In genomic region chr12:106753526-106753925, GRCh38 we compare ENCODE assay signal across 8 cellular contexts. TPM values are rescaled to one million over a fixed set of nuclear protein-coding genes. Genes with fewer than 3 reads are reported as not detected.
DNase-seq lines count a peak whose midpoint lies in the region; ATAC-seq, FAIRE-seq and TF ChIP-seq lines count a peak whose summit lies in the region.

No MANE protein-coding gene starts in this region.

- ATAC-seq in GM18517 (IDR thresholded peaks at IDR 0.05; ENCODE audit: unreplicated experiment) (peak; percentile 98), HG02852 (IDR thresholded peaks at IDR 0.05; ENCODE audit: unreplicated experiment) (peak; percentile 99), K562 (peak; percentile 51; the same call in 2 of the 3 replicates), left lobe of liver (no peak)

- TF ChIP-seq RAD21 in K562 (CRISPR knock-in tag; conservative IDR thresholded peaks at IDR 0.05 in 1 of 2, IDR thresholded peaks at IDR 0.05 in 1 of 2) = no peak

- H2AFZ ChIP-seq in OCI-LY3 (ENCODE audit: low read depth, low read length) (no peak overlapping the region; the same call in 1 of the 2 replicates), K562 (ENCODE audit: low read depth, low read length) (0 out of 2 replicates have a peak overlapping the region, but pooled peaks have one; percentile 14), smooth muscle cell (ENCODE audit: low read depth) (no peak overlapping the region)

- 13% methylated on average over 6 of the region's 7 CpGs for WGBS in K562 (ENCODE audit: insufficient coverage, low coverage, missing lambda C conversion rate)
- 95% methylated on average over 7 of the region's 7 CpGs for WGBS in smooth muscle cell (ENCODE audit: low lambda C conversion rate)

- POLR2A ChIA-PET in K562 (lab: Yijun Ruan, JAX) = interaction anchor here (1.4 kb wide), 1 partner anchor 11 kb away, joined by 4 read pairs; no protein-coding TSS in a partner anchor

- no peak overlapping the region for H3K9ac ChIP-seq in OCI-LY3 (ENCODE audit: low read length)
- H3K9ac ChIP-seq in K562 (ENCODE audit: insufficient read depth in 1 of 2, low read depth in 2 of 2, low read length in 2 of 2) = no peak overlapping the region
- no peak overlapping the region for H3K9ac ChIP-seq in smooth muscle cell (ENCODE audit: low read depth)

- H3K9me3 ChIP-seq in OCI-LY3 (ENCODE audit: insufficient read depth, low read length) (no peaks in the 10 kb centered on the region), K562 (replicated peaks; ENCODE audit: control insufficient read depth, insufficient read depth, low read depth, low read length) (no peaks in the 10 kb centered on the region), smooth muscle cell (replicated peaks; ENCODE audit: low read depth) (no peaks in the 10 kb centered on the region)

- CTCF ChIA-PET in K562 (lab: Yijun Ruan, JAX; ENCODE audit: low intra/inter-chr PET ratio) = no interaction called here

- H4K20me1 ChIP-seq in OCI-LY3 (ENCODE audit: insufficient read depth, low read length) = no peaks in the 10 kb centered on the region
- H4K20me1 ChIP-seq in K562 (replicated peaks; ENCODE audit: control insufficient read depth, insufficient read depth, low read length) = no peaks in the 10 kb centered on the region
- no peaks in the 10 kb centered on the region for H4K20me1 ChIP-seq in smooth muscle cell (ENCODE audit: low read depth)

- TF ChIP-seq CTCF in OCI-LY3 (IDR thresholded peaks at IDR 0.05; ENCODE audit: low read depth, low read length) = no peak
- TF ChIP-seq CTCF in K562 (IDR thresholded peaks at IDR 0.05 in 2 of 3, conservative IDR thresholded peaks at IDR 0.05 in 1 of 3; ENCODE audit: insufficient read depth in 2 of 3, low read depth in 1 of 3, low read length in 3 of 3) = no peak
- no peak for TF ChIP-seq CTCF in smooth muscle cell (IDR thresholded peaks at IDR 0.05; ENCODE audit: borderline replicate concordance, insufficient read depth, poor library complexity, severe bottlenecking)

- in situ Hi-C loops in K562 (cut with MboI) = no loop called here

- H3K4me3 ChIP-seq in OCI-LY3 (ENCODE audit: low read length) (peak overlapping the region; percentile 6; the same call in 1 of the 2 replicates), K562 (no peak overlapping the region), smooth muscle cell (no peak overlapping the region)

- no peaks in the 10 kb centered on the region for H3K9me1 ChIP-seq in K562 (ENCODE audit: control insufficient read depth, insufficient read depth, low read length)

- BruUV-seq in K562 (replicated peaks; lab: Mats Ljungman, UMichigan) = no TSS peak

- H3K36me3 ChIP-seq in OCI-LY3 (replicated peaks; ENCODE audit: low read depth, low read length) (no peaks in the 10 kb centered on the region), K562 (ENCODE audit: control insufficient read depth, insufficient read depth, low read length) (no peaks in the 10 kb centered on the region), smooth muscle cell (ENCODE audit: low read depth) (no peaks in the 10 kb centered on the region)

- TF ChIP-seq EP300 in K562 (IDR thresholded peaks at IDR 0.05; ENCODE audit: low read length) = no peak

- H3K27ac ChIP-seq in OCI-LY3 (ENCODE audit: low read length) (no peak overlapping the region), K562 (ENCODE audit: extremely low read depth, low read depth, low read length) (no peak overlapping the region), smooth muscle cell (ENCODE audit: low read depth) (no peak overlapping the region)

- no peaks in the 10 kb centered on the region for H3K27me3 ChIP-seq in OCI-LY3 (ENCODE audit: low read depth, low read length)
- peaks cover 4 to 9% of the 10 kb centered on the region in 2 experiments; a peak in 2 of 5 replicates for H3K27me3 ChIP-seq in K562 (ENCODE audit: control insufficient read depth in 2 of 2, insufficient read depth in 2 of 2, low read length in 2 of 2)
- H3K27me3 ChIP-seq in smooth muscle cell (ENCODE audit: low read depth) = no peaks in the 10 kb centered on the region

- DNase-seq in K562 (ENCODE audit: extremely low read depth in 1 of 4, low spot score in 3 of 4) = no peak
- DNase-seq in smooth muscle cell (lab: John Stamatoyannopoulos, UW; ENCODE audit: unreplicated experiment) = no peak
- DNase-seq in GOT3 (lab: John Stamatoyannopoulos, UW) = no peak
- no peak for DNase-seq in left lobe of liver (ENCODE audit: low spot score)
- no peak for DNase-seq in dermis blood vessel endothelial cell

- peak overlapping the region; percentile 54 for H3K4me2 ChIP-seq in OCI-LY3 (ENCODE audit: low read length)
- H3K4me2 ChIP-seq in K562 (ENCODE audit: insufficient read depth, low read length) = no peak overlapping the region; the same call in 1 of the 2 replicates
- H3K4me2 ChIP-seq in smooth muscle cell = no peak overlapping the region

- TF ChIP-seq POLR2A in K562 (conservative IDR thresholded peaks at IDR 0.05) = no peak

- intact Hi-C loops in K562 (cut with micrococcal nuclease) = no loop called here

- H3K4me1 ChIP-seq in OCI-LY3 (ENCODE audit: low read length) (peaks cover 13% of the 10 kb centered on the region), K562 (replicated peaks in 1 of 2; ENCODE audit: control insufficient read depth in 2 of 2, insufficient read depth in 2 of 2, low read length in 2 of 2) (no peaks in the 10 kb centered on the region; a peak in 2 of 5 replicates), smooth muscle cell (ENCODE audit: low read depth) (no peaks in the 10 kb centered on the region)

- FAIRE-seq in K562 (lab: Jason Lieb, UNC) = no peak

- no peaks in the 10 kb centered on the region for H3K79me2 ChIP-seq in OCI-LY3 (ENCODE audit: low read length)
- H3K79me2 ChIP-seq in K562 (ENCODE audit: control insufficient read depth, insufficient read depth, low read length) = no peaks in the 10 kb centered on the region
- no peaks in the 10 kb centered on the region for H3K79me2 ChIP-seq in smooth muscle cell (ENCODE audit: low read depth)

- H3F3A ChIP-seq in smooth muscle cell (ENCODE audit: low read depth) = no peaks in the 10 kb centered on the region

TF ChIP-seq in K562, 482 proteins besides CTCF, POLR2A, EP300 and RAD21:
- TF ChIP-seq SPI1 (IDR thresholded peaks at IDR 0.05; ENCODE audit: borderline replicate concordance, low read depth, low read length) = peak; percentile 87
- TF ChIP-seq ELK1 (CRISPR knock-in tag; IDR thresholded peaks at IDR 0.05) = no peak
- TF ChIP-seq YY1 (IDR thresholded peaks at IDR 0.05; ENCODE audit: borderline replicate concordance in 1 of 3, control insufficient read depth in 1 of 3, extremely low read depth in 1 of 3, insufficient read depth in 3 of 3, insufficient read length in 1 of 3, insufficient replicate concordance in 2 of 3, low read depth in 1 of 3, low read length in 2 of 3) = no peak

RNA-seq across cellular contexts. Expression of gene RIC8B, which starts 21.0 kb away (rescaled TPM):
- 9.0 and 16.7 TPM in 2 replicates for total RNA-seq in K562 (2011; cell fraction: chromatin; rRNA removed; ENCODE audit: low replicate concordance)
- total RNA-seq in K562 (2011; cell fraction: nucleolus; rRNA removed) = 3.0 and 3.9 TPM in 2 replicates
- 6.3 and 11.9 TPM in 2 replicates for total RNA-seq in K562 (2011; cell fraction: nucleoplasm; rRNA removed)
- total RNA-seq in K562 (2014; rRNA removed) = 2.2 and 2.9 TPM in 2 replicates
- 5.6 and 5.9 TPM in 2 replicates for total RNA-seq in K562 (2014; rRNA removed; fragmentation: Illumina TruSeq; extraction: Trizol)
- 6.4 and 7.2 TPM in 2 replicates for total RNA-seq in K562 (2015; rRNA removed; fragmentation: Illumina TruSeq; extraction: Trizol)
- 6.0 and 6.7 TPM in 2 replicates for total RNA-seq in K562 (2021)
- 6.1 and 8.1 TPM in 2 replicates for polyA plus RNA-seq in K562 (2011; rRNA removed)
- polyA plus RNA-seq in K562 (2011; cell fraction: cytosol; rRNA removed) = 2.1 and 3.3 TPM in 2 replicates
- polyA plus RNA-seq in K562 (2011; cell fraction: nucleus; rRNA removed) = 7.4 and 10.2 TPM in 2 replicates
- 5.0 and 5.8 TPM in 2 replicates for polyA plus RNA-seq in K562 (2012)
- polyA plus RNA-seq in K562 (2014; fragmentation: Illumina TruSeq; extraction: Trizol) = 4.8 and 4.9 TPM in 2 replicates
- polyA plus RNA-seq in K562 (2014; fragmentation: Nextera tagmentation; extraction: Ambion mirVana) = 1 to 10 TPM in 1 of 2 experiments, under 1 TPM in 1; 0.92 to 1.6 TPM
- 3.2 and 3.7 TPM in 2 replicates for polyA plus RNA-seq in K562 (2014; rRNA removed)
- polyA minus RNA-seq in K562 (2011; rRNA and poly(A)+ RNA removed) = 17.3 and 20.0 TPM in 2 replicates
- polyA minus RNA-seq in K562 (2011; cell fraction: cytosol; rRNA and poly(A)+ RNA removed) = 2.3 and 6.4 TPM in 2 replicates
- polyA minus RNA-seq in K562 (2011; cell fraction: nucleus; rRNA and poly(A)+ RNA removed) = 7.8 and 13.4 TPM in 2 replicates
- total RNA-seq in smooth muscle cell = 8.7 and 11.7 TPM in 2 replicates
- polyA plus RNA-seq in smooth muscle cell = 7.3 and 8.0 TPM in 2 replicates
- 9.6 TPM for total RNA-seq in left lobe of liver
- 15.3 and 16.4 TPM in 2 replicates for total RNA-seq in dermis blood vessel endothelial cell
